In genomic region chr18:78420116-78420515, GRCh38 we compare ENCODE assay signal across 3 cellular contexts.
"Had no signal": no experiment of that assay in that cellular context is flagged by ENCODE, and none has a peak within 500 bp of the region (broad histone marks: within the 10 kb centered on the region; RNA-seq: fewer than 3 reads in every experiment).

No MANE protein-coding gene starts in this region.

- H3K4me3 ChIP-seq: GM12878 had no signal

- DNase-seq: GDM1, GF-D8 had no signal

- ATAC-seq: GM12878 had no signal
